Comparison of ENCODE assay signal across 8 cellular contexts in genomic region chr7:7639421-7639820, GRCh38. TPM values are rescaled to one million over a fixed set of nuclear protein-coding genes. Genes with fewer than 3 reads are reported as not detected.
DNase-seq lines count a peak whose midpoint lies in the region; ATAC-seq, FAIRE-seq and TF ChIP-seq lines count a peak whose summit lies in the region.

No MANE protein-coding gene starts in this region.

- H3K4me3 Mint-ChIP-seq in activated naive CD4-positive, alpha-beta T cell treated with anti-CD3 and anti-CD28 coated beads, Interleukin-2, amount 10 ng/mL, durations not matched to agents 7 days and 5 days = peak overlapping the region; percentile 93

- TF ChIP-seq RAD21 in HepG2 (CRISPR knock-in tag; IDR thresholded peaks at IDR 0.05) = no peak

- peaks cover 6% of the 10 kb centered on the region for H3K36me3 ChIP-seq in adipocyte (ENCODE audit: control insufficient read depth, insufficient read depth, low read length, severe bottlenecking)
- no peaks in the 10 kb centered on the region; a peak in 1 of 5 replicates for H3K36me3 ChIP-seq in HepG2 (replicated peaks in 1 of 2; ENCODE audit: control insufficient read depth in 1 of 2, insufficient read depth in 2 of 2, low read length in 2 of 2)
- peaks cover 0 to 19% (median 0%) of the 10 kb centered on the region in 4 donors for H3K36me3 ChIP-seq in upper lobe of left lung

- peaks cover 39% of the 10 kb centered on the region for H3K4me1 Mint-ChIP-seq in activated naive CD4-positive, alpha-beta T cell treated with anti-CD3 and anti-CD28 coated beads, Interleukin-2, amount 10 ng/mL, durations not matched to agents 7 days and 5 days

- no peaks in the 10 kb centered on the region for H3K9me3 ChIP-seq in adipocyte (ENCODE audit: control insufficient read depth, low read length)
- no peaks in the 10 kb centered on the region for H3K9me3 ChIP-seq in HepG2 (ENCODE audit: low read length)
- no peaks in the 10 kb centered on the region for H3K9me3 ChIP-seq in upper lobe of left lung

- H3K9ac ChIP-seq in adipocyte (ENCODE audit: low read length) = peak overlapping the region; percentile 83
- peak overlapping the region; percentile 70 for H3K9ac ChIP-seq in HepG2 (ENCODE audit: insufficient read depth, low read depth, low read length)

- in situ Hi-C loops in HepG2 (cut with HindIII; ENCODE audit: extremely low pct_ligation_motif_present, low pct_unique_long_range_greater_than_20kb) = no loop called here

- H3K27ac ChIP-seq in HepG2 (ENCODE audit: extremely low read length, insufficient read depth, low read length) (peak overlapping the region; percentile 62), upper lobe of left lung (peak overlapping the region; percentile 68 to 98 (median 87))

- DNase-seq in activated naive CD4-positive, alpha-beta T cell treated with anti-CD3 and anti-CD28 coated beads, Interleukin-2, amount 10 ng/mL, durations not matched to agents 7 days and 5 days = no peak
- DNase-seq in activated naive CD4-positive, alpha-beta T cell (lab: John Stamatoyannopoulos, UW) = no peak
- DNase-seq in adipocyte (ENCODE audit: low read depth) = peak; percentile 31
- DNase-seq in HepG2 (ENCODE audit: low spot score) = no peak
- DNase-seq in upper lobe of left lung = no peak
- DNase-seq in SHP77 treated with DMSO at 0.1 percent for 48 hours (lab: John Stamatoyannopoulos, UW) = no peak
- DNase-seq in stimulated activated naive CD4-positive, alpha-beta T cell (lab: John Stamatoyannopoulos, UW) = no peak

- no peaks in the 10 kb centered on the region for H3K27me3 Mint-ChIP-seq in activated naive CD4-positive, alpha-beta T cell treated with anti-CD3 and anti-CD28 coated beads, Interleukin-2, amount 10 ng/mL, durations not matched to agents 7 days and 5 days

- CTCF ChIA-PET in activated naive CD4-positive, alpha-beta T cell treated with anti-CD3 and anti-CD28 coated beads, Interleukin-2, amount 10 ng/mL, durations not matched to agents 7 days and 5 days (lab: Charles Lee) = no interaction called here
- CTCF ChIA-PET in HepG2 (lab: Yijun Ruan, JAX; ENCODE audit: low intra/inter-chr PET ratio, low total read pairs) = no interaction called here

- no TSS peak for BruUV-seq in HepG2 (replicated peaks; lab: Mats Ljungman, UMichigan)

- H3K4me1 ChIP-seq in adipocyte (ENCODE audit: control insufficient read depth, insufficient read depth, low read length) (peaks cover 14% of the 10 kb centered on the region), HepG2 (ENCODE audit: insufficient read depth, low read length) (peaks cover 35% of the 10 kb centered on the region), upper lobe of left lung (peaks cover 8 to 21% (median 16%) of the 10 kb centered on the region in 4 donors)

- no peaks in the 10 kb centered on the region for H3K9me3 Mint-ChIP-seq in activated naive CD4-positive, alpha-beta T cell treated with anti-CD3 and anti-CD28 coated beads, Interleukin-2, amount 10 ng/mL, durations not matched to agents 7 days and 5 days

- peaks cover 33% of the 10 kb centered on the region for H3K36me3 Mint-ChIP-seq in activated naive CD4-positive, alpha-beta T cell treated with anti-CD3 and anti-CD28 coated beads, Interleukin-2, amount 10 ng/mL, durations not matched to agents 7 days and 5 days

- TF ChIP-seq CTCF in HepG2 (CRISPR knock-in tag; IDR thresholded peaks at IDR 0.05) (no peak), upper lobe of left lung (IDR thresholded peaks at IDR 0.05) (no peak)

- peak overlapping the region; percentile 97 for H3K4me2 ChIP-seq in HepG2 (ENCODE audit: low read depth, low read length)

- H3K27ac Mint-ChIP-seq in activated naive CD4-positive, alpha-beta T cell treated with anti-CD3 and anti-CD28 coated beads, Interleukin-2, amount 10 ng/mL, durations not matched to agents 7 days and 5 days = peak overlapping the region; percentile 97

- 13% methylated on average over 5 of the region's 5 CpGs for WGBS in HepG2 (ENCODE audit: low lambda C conversion rate)
- WGBS in upper lobe of left lung, 2 donors = 25 to 27% methylated on average over 5 of the region's 5 CpGs

- intact Hi-C loops in HepG2 (cut with micrococcal nuclease; ENCODE audit: unreplicated experiment) = no loop called here

- H4K20me1 ChIP-seq in HepG2 (ENCODE audit: insufficient read depth, low read length) = no peaks in the 10 kb centered on the region

- H3K79me2 ChIP-seq in HepG2 (ENCODE audit: insufficient read depth, low read length) = peaks cover 25% of the 10 kb centered on the region

- TF ChIP-seq POLR2A in HepG2 (IDR thresholded peaks at IDR 0.05; ENCODE audit: insufficient read depth in 1 of 2, low read depth in 2 of 2, low read length in 2 of 2) = no peak
- no peak for TF ChIP-seq POLR2A in upper lobe of left lung (IDR thresholded peaks at IDR 0.05)

- POLR2A ChIA-PET in HepG2 (lab: Yijun Ruan, JAX) = no interaction called here

- no peak for FAIRE-seq in HepG2 (lab: Jason Lieb, UNC)

- no peak for TF ChIP-seq EP300 in HepG2 (IDR thresholded peaks at IDR 0.05; ENCODE audit: low read depth in 2 of 2, low read length in 2 of 2)
- TF ChIP-seq EP300 in HepG2 (CRISPR knock-in tag; IDR thresholded peaks at IDR 0.05; ENCODE audit: borderline replicate concordance) = no peak
- TF ChIP-seq EP300 in upper lobe of left lung (IDR thresholded peaks at IDR 0.05) = no peak

- peak overlapping the region; percentile 75 for H2AFZ ChIP-seq in HepG2 (ENCODE audit: low read length)

- H3K4me3 ChIP-seq in adipocyte (ENCODE audit: low read length) = peak overlapping the region; percentile 100
- peak overlapping the region; percentile 86 to 95 (median 91) for H3K4me3 ChIP-seq in HepG2 (replicated peaks in 1 of 3; ENCODE audit: insufficient read depth in 1 of 3, low read depth in 2 of 3, low read length in 3 of 3)
- peak overlapping the region; percentile 69 to 92 (median 81) for H3K4me3 ChIP-seq in upper lobe of left lung

- no peaks in the 10 kb centered on the region for H3K27me3 ChIP-seq in adipocyte (replicated peaks; ENCODE audit: control insufficient read depth, insufficient read depth, low read length)
- H3K27me3 ChIP-seq in HepG2 (ENCODE audit: control insufficient read depth in 1 of 2, insufficient read depth in 2 of 2, low read length in 2 of 2) = no peaks in the 10 kb centered on the region; a peak in 1 of 5 replicates
- no peaks in the 10 kb centered on the region for H3K27me3 ChIP-seq in upper lobe of left lung

- no peak for ATAC-seq in HepG2
- ATAC-seq in upper lobe of left lung (ENCODE audit: low FRiP score in 2 of 2) = no peak
- ATAC-seq in HG02588 (IDR thresholded peaks at IDR 0.05; ENCODE audit: unreplicated experiment) = no peak

TF ChIP-seq in HepG2, 621 proteins besides CTCF, POLR2A, EP300 and RAD21 (continues in another document):
- no peak for TF ChIP-seq ZNF17 (CRISPR knock-in tag; IDR thresholded peaks at IDR 0.05)
- TF ChIP-seq POLR2AphosphoS5 (IDR thresholded peaks at IDR 0.05; ENCODE audit: low read depth, low read length) = no peak
- TF ChIP-seq TARDBP (CRISPR knock-in tag; IDR thresholded peaks at IDR 0.05) = no peak
- no peak for TF ChIP-seq ZC3H13 (CRISPR knock-in tag; IDR thresholded peaks at IDR 0.05)
- no peak for TF ChIP-seq TSC22D2 (CRISPR knock-in tag; IDR thresholded peaks at IDR 0.05; ENCODE audit: borderline replicate concordance)
- no peak for TF ChIP-seq KLF16 (CRISPR knock-in tag; IDR thresholded peaks at IDR 0.05)
- no peak for TF ChIP-seq ZNF580 (CRISPR knock-in tag; IDR thresholded peaks at IDR 0.05; ENCODE audit: borderline replicate concordance, low read depth)
- TF ChIP-seq ZNF747 (CRISPR knock-in tag; IDR thresholded peaks at IDR 0.05; ENCODE audit: borderline replicate concordance) = no peak
- TF ChIP-seq NFATC3 (CRISPR knock-in tag; IDR thresholded peaks at IDR 0.05) = no peak

RNA-seq across cellular contexts. Expression of gene UMAD1, which starts 1.1 kb away (rescaled TPM):
- total RNA-seq in HepG2 (2016; rRNA removed; fragmentation: Illumina TruSeq; extraction: Trizol) (17.6 and 26.4 TPM in 2 replicates), upper lobe of left lung (10 to 100 TPM in 5 of 6 donors, 1 to 10 TPM in 1; 8.4 to 29.7 (median 13.3) TPM)
- total RNA-seq in HepG2 (2016; cell fraction: cytosol; rRNA removed; fragmentation: Illumina TruSeq; extraction: Trizol; ENCODE audit: low read depth) = 5.1 and 7.4 TPM in 2 replicates
- 15.5 and 22.3 TPM in 2 replicates for total RNA-seq in HepG2 (2016; cell fraction: insoluble cytoplasmic fraction; rRNA removed; fragmentation: Illumina TruSeq; extraction: Trizol)
- total RNA-seq in HepG2 (2016; cell fraction: membrane; rRNA removed; fragmentation: Illumina TruSeq; extraction: Trizol) = 8.8 and 10.3 TPM in 2 replicates
- 16.7 and 18.7 TPM in 2 replicates for total RNA-seq in HepG2 (2016; cell fraction: nucleus; rRNA removed; fragmentation: Illumina TruSeq; extraction: Trizol)
- polyA plus RNA-seq in HepG2 (2011; rRNA removed) = 12.4 and 16.8 TPM in 2 replicates
- 10.1 and 13.1 TPM in 2 replicates for polyA plus RNA-seq in HepG2 (2011; cell fraction: cytosol; rRNA removed)
- polyA plus RNA-seq in HepG2 (2011; cell fraction: nucleus; rRNA removed) = 7.0 and 8.0 TPM in 2 replicates
- polyA plus RNA-seq in HepG2 (2012) = 6.4 and 7.9 TPM in 2 replicates
- 2.4 and 2.5 TPM in 2 replicates for polyA plus RNA-seq in HepG2 (2016; cell fraction: cytosol; fragmentation: Illumina TruSeq; extraction: Trizol; ENCODE audit: low read depth)
- 29.3 and 34.5 TPM in 2 replicates for polyA plus RNA-seq in HepG2 (2016; cell fraction: insoluble cytoplasmic fraction; fragmentation: Illumina TruSeq; extraction: Trizol; ENCODE audit: low read depth)
- 7.0 and 7.1 TPM in 2 replicates for polyA plus RNA-seq in HepG2 (2016; cell fraction: membrane; fragmentation: Illumina TruSeq; extraction: Trizol; ENCODE audit: low read depth)
- polyA plus RNA-seq in HepG2 (2016; cell fraction: nucleus; fragmentation: Illumina TruSeq; extraction: Trizol; ENCODE audit: insufficient read depth, low read depth) = 10.9 and 12.8 TPM in 2 replicates
- 10.7 and 16.8 TPM in 2 replicates for polyA minus RNA-seq in HepG2 (2011; rRNA and poly(A)+ RNA removed; ENCODE audit: low replicate concordance)
- polyA minus RNA-seq in HepG2 (2011; cell fraction: cytosol; rRNA and poly(A)+ RNA removed) = 4.9 and 8.4 TPM in 2 replicates
- polyA minus RNA-seq in HepG2 (2011; cell fraction: nucleus; rRNA and poly(A)+ RNA removed) = 12.9 and 15.6 TPM in 2 replicates
